Comparison of ENCODE assay signal across 32 cellular contexts in the genomic region with DNA sequence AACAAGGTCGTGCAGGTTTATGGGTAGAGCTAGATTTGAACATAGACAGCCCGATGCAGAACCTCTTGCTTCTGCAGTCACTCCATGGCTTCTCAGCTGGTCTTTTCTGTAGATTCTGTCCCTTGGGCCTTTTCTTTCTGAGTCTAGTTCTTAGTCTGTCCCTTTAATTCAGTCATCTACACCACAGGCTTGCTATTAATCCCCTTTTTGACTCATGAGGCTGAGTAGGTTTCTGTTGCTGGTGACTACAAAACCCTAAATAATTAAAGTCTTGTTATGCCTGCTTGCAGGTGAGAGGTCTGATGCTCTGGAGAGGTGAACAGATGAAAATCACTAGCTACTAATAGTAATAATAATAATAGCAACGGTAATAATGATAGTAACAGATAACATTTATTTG.
"Had no signal": no experiment of that assay in that cellular context is flagged by ENCODE, and none has a peak within 500 bp of the region (broad histone marks: within the 10 kb centered on the region; RNA-seq: fewer than 3 reads in every experiment).

No MANE protein-coding gene starts in this region.

- FAIRE-seq: colon, urothelium cell line had no signal

- H3K27me3 Mint-ChIP-seq: naive B cell; stimulated activated naive CD8-positive, alpha-beta T cell treated with anti-CD3 and anti-CD28 coated beads, Interleukin-15, Interleukin-2, amounts not matched to agents 100 ng/mL and 50 ng/mL, for 24 hours had no signal

- H3K9me3 ChIP-seq: esophagus muscularis mucosa, gastroesophageal sphincter, heart left ventricle, left lung, mucosa of descending colon, right atrium auricular region, thoracic aorta, tibial nerve, upper lobe of left lung had no signal

- H3K36me3 ChIP-seq: esophagus muscularis mucosa, gastroesophageal sphincter, heart left ventricle, left lung, right atrium auricular region, thoracic aorta, tibial nerve, upper lobe of left lung had no signal

- H3K27ac ChIP-seq: dorsolateral prefrontal cortex, epithelial cell of prostate, esophagus muscularis mucosa, foreskin keratinocyte, gastroesophageal sphincter, heart left ventricle, hepatocyte, left lung, parathyroid adenoma, right atrium auricular region, thoracic aorta, tibial nerve, upper lobe of left lung had no signal

- H3K4me3 ChIP-seq: dorsolateral prefrontal cortex, esophagus muscularis mucosa, gastroesophageal sphincter, heart left ventricle, hepatocyte, left lung, mucosa of descending colon, right atrium auricular region, smooth muscle cell, thoracic aorta, tibial nerve, upper lobe of left lung had no signal

- H3K27ac Mint-ChIP-seq: endodermal cell; mesothelial cell of epicardium; naive B cell; natural killer cell treated with Interleukin-12 subunit alpha and Interleukin-12 subunit beta and Interleukin-15 and Interleukin-18, amount 100 ng/mL, for 72 hours; progenitor cell of endocrine pancreas; stimulated activated naive CD8-positive, alpha-beta T cell treated with anti-CD3 and anti-CD28 coated beads, Interleukin-15, Interleukin-2, amounts not matched to agents 100 ng/mL and 50 ng/mL, for 24 hours had no signal

- H3K4me1 ChIP-seq: foreskin keratinocyte, left lung, parathyroid adenoma, tibial nerve, upper lobe of left lung had no signal

- H3K4me1 Mint-ChIP-seq: mesothelial cell of epicardium had no signal

- H3K4me3 Mint-ChIP-seq: endodermal cell; mesothelial cell of epicardium; naive B cell; natural killer cell treated with Interleukin-12 subunit alpha and Interleukin-12 subunit beta and Interleukin-15 and Interleukin-18, amount 100 ng/mL, for 72 hours; neural crest cell; stimulated activated naive CD8-positive, alpha-beta T cell treated with anti-CD3 and anti-CD28 coated beads, Interleukin-15, Interleukin-2, amounts not matched to agents 100 ng/mL and 50 ng/mL, for 24 hours had no signal

- H3K36me3 Mint-ChIP-seq: mesothelial cell of epicardium; naive B cell; natural killer cell treated with Interleukin-12 subunit alpha and Interleukin-12 subunit beta and Interleukin-15 and Interleukin-18, amount 100 ng/mL, for 72 hours had no signal

- H3K79me2 ChIP-seq: hepatocyte, parathyroid adenoma had no signal

- H3K9ac ChIP-seq: parathyroid adenoma had no signal

- H2AFZ ChIP-seq: hepatocyte, parathyroid adenoma had no signal

- H3K9me3 Mint-ChIP-seq: endodermal cell; naive B cell; natural killer cell treated with Interleukin-12 subunit alpha and Interleukin-12 subunit beta and Interleukin-15 and Interleukin-18, amount 100 ng/mL, for 72 hours; neural crest cell; stimulated activated naive CD8-positive, alpha-beta T cell treated with anti-CD3 and anti-CD28 coated beads, Interleukin-15, Interleukin-2, amounts not matched to agents 100 ng/mL and 50 ng/mL, for 24 hours had no signal

- ATAC-seq: foreskin keratinocyte; gastroesophageal sphincter; heart left ventricle; left cardiac atrium; left lung; mucosa of descending colon; natural killer cell treated with Interleukin-12 subunit alpha and Interleukin-12 subunit beta and Interleukin-15 and Interleukin-18, amount 100 ng/mL, for 72 hours; sciatic nerve had no signal

- H3K27me3 ChIP-seq: heart left ventricle, hepatocyte, right atrium auricular region, tibial nerve, upper lobe of left lung had no signal

- H3K4me2 ChIP-seq: hepatocyte, smooth muscle cell had no signal

- DNase-seq: dorsolateral prefrontal cortex; effector CD4-positive, alpha-beta T cell; endodermal cell; foreskin keratinocyte; heart left ventricle; left cardiac atrium; left lung; mesenchymal stem cell; mucosa of descending colon; naive B cell; stimulated activated CD4-positive, alpha-beta T cell treated with anti-CD3 and anti-CD28 coated beads, Interleukin-12 subunit alpha, Interleukin-12 subunit beta, amount 100 ng/mL, for 4 hours; stimulated activated CD4-positive, alpha-beta T cell treated with anti-CD3 and anti-CD28 coated beads, Interleukin-1b, Interleukin-23, amount 100 ng/mL, for 48 hours; stimulated activated CD4-positive, alpha-beta T cell treated with anti-CD3 and anti-CD28 coated beads, Interleukin-4, amount 100 ng/mL, for 1 hour; stimulated activated CD8-positive, alpha-beta memory T cell treated with anti-CD3 and anti-CD28 coated beads, Interleukin-4, amount 100 ng/mL, for 48 hours; upper lobe of left lung had no signal
